In genomic region chr13:75299913-75300862, GRCh38 we compare ENCODE assay signal across 12 cellular contexts.
A peak's percentile ranks its signal among the peaks of the same experiment; 100 is the strongest.
DNase-seq lines count a peak whose midpoint lies in the region; ATAC-seq and TF ChIP-seq lines count a peak whose summit lies in the region.
"Had no signal": no experiment of that assay in that cellular context is flagged by ENCODE, and none has a peak within 500 bp of the region (broad histone marks: within the 10 kb centered on the region; RNA-seq: fewer than 3 reads in every experiment).

No MANE protein-coding gene starts in this region.

- H3K36me3 Mint-ChIP-seq in Calu3 (ENCODE audit: insufficient read depth, unreplicated experiment), result no peaks in the 10 kb centered on the region
- H3K36me3 Mint-ChIP-seq in activated naive CD4-positive, alpha-beta T cell treated with anti-CD3 and anti-CD28 coated beads for 36 hours (ENCODE audit: low read depth), result peaks cover 29% of the 10 kb centered on the region

- no peak overlapping the region for H3K4me3 Mint-ChIP-seq in Calu3 (ENCODE audit: low read depth, unreplicated experiment)
- H3K4me3 Mint-ChIP-seq in activated naive CD4-positive, alpha-beta T cell treated with anti-CD3 and anti-CD28 coated beads for 36 hours, result no peak overlapping the region

- H3K56ac ChIP-seq in mesendoderm (ENCODE audit: low read length), result no peak overlapping the region

- H3K27me3 Mint-ChIP-seq in Calu3 (ENCODE audit: unreplicated experiment), result no peaks in the 10 kb centered on the region
- H3K27me3 Mint-ChIP-seq in activated naive CD4-positive, alpha-beta T cell treated with anti-CD3 and anti-CD28 coated beads for 36 hours (ENCODE audit: low read depth), result no peaks in the 10 kb centered on the region

- H4K8ac ChIP-seq in mesendoderm (ENCODE audit: low read depth, low read length), result no peak overlapping the region

- WGBS in mesendoderm (ENCODE audit: extremely low coverage, insufficient coverage, low lambda C conversion rate), result no CpG with 5 or more reads among the region's 4 CpGs

- H3K9ac ChIP-seq in mesendoderm (ENCODE audit: low read length), result no peak overlapping the region
- H3K9ac ChIP-seq: BLaER1 treated with 17β-estradiol and CSF1 and Interleukin-3, amounts not matched to agents 10 nM and 100 nM had no signal

- H2AK5ac ChIP-seq in mesendoderm (ENCODE audit: low read length), result no peak overlapping the region

- peaks cover 3% of the 10 kb centered on the region for H3K9me3 Mint-ChIP-seq in Calu3 (ENCODE audit: low read depth, unreplicated experiment)
- no peaks in the 10 kb centered on the region for H3K9me3 Mint-ChIP-seq in activated naive CD4-positive, alpha-beta T cell treated with anti-CD3 and anti-CD28 coated beads for 36 hours

- CTCF ChIA-PET in Calu3 (lab: Charles Lee), result no interaction called here
- CTCF ChIA-PET in activated naive CD4-positive, alpha-beta T cell treated with anti-CD3 and anti-CD28 coated beads for 36 hours (lab: Charles Lee), result interaction anchor here (0.6 to 1.1 kb wide), 4 partner anchors 12 to 183 kb away, joined by 3 to 4 read pairs (median 3); no protein-coding TSS in a partner anchor

- H3K27me3 ChIP-seq in ACC112 (ENCODE audit: insufficient read depth, low read length) (no peaks in the 10 kb centered on the region), mesendoderm (ENCODE audit: insufficient read depth, low read length, poor library complexity) (no peaks in the 10 kb centered on the region)
- H3K27me3 ChIP-seq: BLaER1 treated with 17β-estradiol and CSF1 and Interleukin-3, amounts not matched to agents 10 nM and 100 nM; gastrocnemius medialis; ovary had no signal

- H3K36me3 ChIP-seq in ACC112 (ENCODE audit: insufficient read depth, low read length) (no peaks in the 10 kb centered on the region), mesendoderm (ENCODE audit: control insufficient read depth, insufficient read depth, low read length) (no peaks in the 10 kb centered on the region)
- H3K36me3 ChIP-seq: ovary had no signal

- intact Hi-C loops in Calu3 (cut with micrococcal nuclease; ENCODE audit: unreplicated experiment), result no loop called here
- intact Hi-C loops in activated naive CD4-positive, alpha-beta T cell treated with anti-CD3 and anti-CD28 coated beads for 36 hours (cut with micrococcal nuclease), result no loop called here

- DNase-seq in astrocyte of the spinal cord (ENCODE audit: low read depth, low spot score) (peak; percentile 43), mesendoderm (no peak), Calu3 (no peak), KBM-7 (no peak)
- DNase-seq in activated naive CD4-positive, alpha-beta T cell treated with anti-CD3 and anti-CD28 coated beads for 36 hours, result no peak
- DNase-seq: gastrocnemius medialis, ovary, PC-9 had no signal

- H3K23ac ChIP-seq in mesendoderm (ENCODE audit: low read length), result no peak overlapping the region

- H3K4me1 ChIP-seq in ACC112 (ENCODE audit: control insufficient read depth, insufficient read depth, low read length, unreplicated experiment) (peaks cover 6% of the 10 kb centered on the region), mesendoderm (ENCODE audit: control insufficient read depth, low read depth, low read length) (peaks cover 3% of the 10 kb centered on the region)

- ATAC-seq in GM19035 (IDR thresholded peaks at IDR 0.05; ENCODE audit: unreplicated experiment) (peak; percentile 68), HG03095 (IDR thresholded peaks at IDR 0.05; ENCODE audit: unreplicated experiment) (peak; percentile 68)
- ATAC-seq: gastrocnemius medialis had no signal

- in situ Hi-C loops in astrocyte of the spinal cord (cut with HindIII; ENCODE audit: low sequenced_read_pairs), result no loop called here
- in situ Hi-C loops in KBM-7 (cut with MboI; ENCODE audit: low pct_unique_long_range_greater_than_20kb, low sequenced_read_pairs), result no loop called here

- H3K79me1 ChIP-seq in mesendoderm (ENCODE audit: low read length), result no peaks in the 10 kb centered on the region

- peak overlapping the region; percentile 41 for H3K27ac ChIP-seq in ACC112 (ENCODE audit: low read depth, low read length)
- H3K27ac ChIP-seq in mesendoderm (ENCODE audit: low read depth, low read length), result no peak overlapping the region
- H3K27ac ChIP-seq: BLaER1 treated with 17β-estradiol and CSF1 and Interleukin-3, amounts not matched to agents 10 nM and 100 nM; PC-9 had no signal

- no peak overlapping the region for H2BK15ac ChIP-seq in mesendoderm (replicated peaks; ENCODE audit: low read depth)

- H3K79me2 ChIP-seq in ACC112 (ENCODE audit: control insufficient read depth, insufficient read depth, low read length, unreplicated experiment) (no peaks in the 10 kb centered on the region), mesendoderm (ENCODE audit: control insufficient read depth, insufficient read depth, low read length) (no peaks in the 10 kb centered on the region)

- H3K27ac Mint-ChIP-seq in Calu3 (ENCODE audit: unreplicated experiment), result no peak overlapping the region
- H3K27ac Mint-ChIP-seq in activated naive CD4-positive, alpha-beta T cell treated with anti-CD3 and anti-CD28 coated beads for 36 hours, result no peak overlapping the region

- H3K18ac ChIP-seq in mesendoderm (ENCODE audit: low read length), result no peak overlapping the region

- H3K4me3 ChIP-seq in ACC112 (ENCODE audit: low read depth, low read length) (no peak overlapping the region), astrocyte of the spinal cord (ENCODE audit: low read depth, low read length) (no peak overlapping the region), mesendoderm (ENCODE audit: low read length) (no peak overlapping the region)
- H3K4me3 ChIP-seq: BLaER1 treated with 17β-estradiol and CSF1 and Interleukin-3, amounts not matched to agents 10 nM and 100 nM; gastrocnemius medialis; ovary; PC-9 had no signal

- TF ChIP-seq CTCF in astrocyte of the spinal cord (IDR thresholded peaks at IDR 0.05; ENCODE audit: low read depth, low read length) (no peak), Calu3 (IDR thresholded peaks at IDR 0.05; ENCODE audit: unreplicated experiment) (no peak)

- BruUV-seq in Calu3 (replicated peaks; lab: Mats Ljungman, UMichigan), result no TSS peak

- no peak overlapping the region for H2BK120ac ChIP-seq in mesendoderm (ENCODE audit: low read depth, low read length)

- no peaks in the 10 kb centered on the region for H3K4me1 Mint-ChIP-seq in Calu3 (ENCODE audit: low read depth, unreplicated experiment)
- peaks cover 18% of the 10 kb centered on the region for H3K4me1 Mint-ChIP-seq in activated naive CD4-positive, alpha-beta T cell treated with anti-CD3 and anti-CD28 coated beads for 36 hours (ENCODE audit: low read depth)

- no peak overlapping the region for H3K4me2 ChIP-seq in mesendoderm (ENCODE audit: low read length)
- H3K4me2 ChIP-seq: BLaER1 treated with 17β-estradiol and CSF1 and Interleukin-3, amounts not matched to agents 10 nM and 100 nM; PC-9 had no signal

- no peak overlapping the region for H2AFZ ChIP-seq in ACC112 (ENCODE audit: low read length, unreplicated experiment)
- H2AFZ ChIP-seq: PC-9 had no signal

- no peak overlapping the region for H3K4ac ChIP-seq in mesendoderm (ENCODE audit: low read depth, low read length)

- no peak overlapping the region for H4K5ac ChIP-seq in mesendoderm (ENCODE audit: low read length)

- H2BK5ac ChIP-seq in mesendoderm (ENCODE audit: low read length), result no peak overlapping the region
